2 cellular contexts compared by ENCODE assay signal in genomic region chr2:36406296-36406695, GRCh38.
TF ChIP-seq lines count a peak whose summit lies in the region.

No MANE protein-coding gene starts in this region.

TF ChIP-seq in SK-N-SH, 30 proteins besides CTCF, POLR2A, EP300 and RAD21:
- TF ChIP-seq FOXJ3 (CRISPR knock-in tag; IDR thresholded peaks at IDR 0.05) = no peak
- TF ChIP-seq YY1 (IDR thresholded peaks at IDR 0.05; ENCODE audit: low read depth) = no peak
- no peak for TF ChIP-seq PBX3 (IDR thresholded peaks at IDR 0.05)
- TF ChIP-seq TCF12 (IDR thresholded peaks at IDR 0.05) = no peak
- no peak for TF ChIP-seq JUND (IDR thresholded peaks at IDR 0.05)
- no peak for TF ChIP-seq FOXM1 (IDR thresholded peaks at IDR 0.05; ENCODE audit: low read depth)
- no peak for TF ChIP-seq GABPA (IDR thresholded peaks at IDR 0.05; ENCODE audit: low read depth)
- TF ChIP-seq POLR2AphosphoS5 (IDR thresholded peaks at IDR 0.05; ENCODE audit: low read depth, low read length) = no peak
- TF ChIP-seq TAF1 (IDR thresholded peaks at IDR 0.05; ENCODE audit: borderline replicate concordance, low read depth, low read length) = no peak
- TF ChIP-seq RFX5 (IDR thresholded peaks at IDR 0.05; ENCODE audit: low read length) = no peak
- no peak for TF ChIP-seq CHD2 (IDR thresholded peaks at IDR 0.05; ENCODE audit: low read length, partially characterized antibody)
- TF ChIP-seq GATA2 (CRISPR knock-in tag; IDR thresholded peaks at IDR 0.05) = no peak
- TF ChIP-seq MEF2A (IDR thresholded peaks at IDR 0.05; ENCODE audit: borderline replicate concordance, low read depth) = no peak
- TF ChIP-seq SMC3 (IDR thresholded peaks at IDR 0.05; ENCODE audit: low read depth, low read length) = no peak
- TF ChIP-seq TEAD4 (IDR thresholded peaks at IDR 0.05; ENCODE audit: borderline replicate concordance, insufficient read depth) = no peak

TF ChIP-seq in SK-N-SH treated with all-trans-retinoic acid at 6 μM for 48 hours, 23 proteins besides CTCF, POLR2A, EP300 and RAD21:
- TF ChIP-seq PATZ1 (CRISPR knock-in tag; IDR thresholded peaks at IDR 0.05; ENCODE audit: borderline replicate concordance) (no peak; the same call in 1 of the 2 replicates), CSDC2 (CRISPR knock-in tag; IDR thresholded peaks at IDR 0.05) (no peak), ZC3H10 (CRISPR knock-in tag; IDR thresholded peaks at IDR 0.05) (no peak), ESRRG (CRISPR knock-in tag; IDR thresholded peaks at IDR 0.05) (no peak), CREB5 (CRISPR knock-in tag; IDR thresholded peaks at IDR 0.05; ENCODE audit: low read depth) (no peak), PPARA (CRISPR knock-in tag; IDR thresholded peaks at IDR 0.05; ENCODE audit: borderline replicate concordance) (no peak), CSRNP3 (CRISPR knock-in tag; IDR thresholded peaks at IDR 0.05) (no peak), RARB (CRISPR knock-in tag; IDR thresholded peaks at IDR 0.05) (no peak)
